In genomic region chr11:59142530-59143507, GRCh38 we compare ENCODE assay signal across 8 cellular contexts. TPM values are rescaled to one million over a fixed set of nuclear protein-coding genes. Genes with fewer than 3 reads are reported as not detected.
DNase-seq lines count a peak whose midpoint lies in the region; ATAC-seq and TF ChIP-seq lines count a peak whose summit lies in the region.

Gene FAM111A (plus strand): TSS chr11:59142856. CDS start chr11:59148873, 6,017 bp downstream.

- H3K4me2 ChIP-seq in mammary epithelial cell (ENCODE audit: insufficient read depth, low read depth, low read length) = peak within 1 kb of the TSS; percentile 84

- H3K36me3 ChIP-seq in WERI-Rb-1 = no peaks in the 10 kb centered on the region
- no peaks in the 10 kb centered on the region for H3K36me3 ChIP-seq in mammary epithelial cell (ENCODE audit: insufficient read depth, low read length)

- TF ChIP-seq CTCF in WERI-Rb-1 (IDR thresholded peaks at IDR 0.05; ENCODE audit: low read depth, low read length) = no peak
- TF ChIP-seq CTCF in mammary epithelial cell (conservative IDR thresholded peaks at IDR 0.05 in 1 of 2, IDR thresholded peaks at IDR 0.05 in 1 of 2; ENCODE audit: extremely low read depth in 1 of 2, insufficient read depth in 1 of 2, low read depth in 1 of 2, low read length in 2 of 2) = peak in 1 of 2 donors; percentile 35

- peaks cover 20% of the 10 kb centered on the region for H3K4me1 ChIP-seq in mammary epithelial cell (ENCODE audit: insufficient read depth, low read length)

- H3K27ac ChIP-seq in WERI-Rb-1 = no peak within 1 kb of the TSS
- peak within 1 kb of the TSS; percentile 91 for H3K27ac ChIP-seq in mammary epithelial cell (ENCODE audit: insufficient read depth, low read depth, low read length)
- H3K27ac ChIP-seq in skin epidermis = peak within 1 kb of the TSS in 20 of 21 experiments; percentile 72 to 97 (median 92)

- H3K79me2 ChIP-seq in mammary epithelial cell (ENCODE audit: insufficient read depth, low read length) = peaks cover 42% of the 10 kb centered on the region

- H3K9me3 ChIP-seq in WERI-Rb-1 (ENCODE audit: severe bottlenecking) (peaks cover 9% of the 10 kb centered on the region), mammary epithelial cell (replicated peaks; ENCODE audit: insufficient read depth, low read length) (no peaks in the 10 kb centered on the region)

- intact Hi-C loops in mammary epithelial cell (cut with micrococcal nuclease) = loop anchor here (1.0 to 2.0 kb wide), 3 partner anchors 15 to 36 kb away; partner anchors contain the start of genes DTX4 and FAM111B

- no peaks in the 10 kb centered on the region for H4K20me1 ChIP-seq in mammary epithelial cell (ENCODE audit: insufficient read depth, low read length)

- DNase-seq in NCI-H82 (lab: John Stamatoyannopoulos, UW) = peak; percentile 34
- no peak for DNase-seq in NCI-H82 treated with DMSO at 0.1 percent for 48 hours (lab: John Stamatoyannopoulos, UW; ENCODE audit: unreplicated experiment)
- DNase-seq in NCI-H2029 (lab: John Stamatoyannopoulos, UW) = peak; percentile 86
- DNase-seq in WERI-Rb-1 = peak; percentile 9
- peak; percentile 97 for DNase-seq in mammary epithelial cell
- DNase-seq in iPS-NIHi11 (ENCODE audit: low spot score) = peak; percentile 80

- H3K27me3 ChIP-seq in WERI-Rb-1 (ENCODE audit: insufficient read depth, low read depth, severe bottlenecking) (peaks cover 86% of the 10 kb centered on the region), mammary epithelial cell (ENCODE audit: insufficient read depth, low read length) (no peaks in the 10 kb centered on the region)

- peak; percentile 59 for ATAC-seq in HG02970 (IDR thresholded peaks at IDR 0.05; ENCODE audit: low FRiP score, unreplicated experiment)

- BruUV-seq in mammary epithelial cell (replicated peaks; lab: Mats Ljungman, UMichigan) = no TSS peak

- H3K9ac ChIP-seq in mammary epithelial cell (ENCODE audit: insufficient read depth, low read length) = peak within 1 kb of the TSS; percentile 72

- dilution Hi-C loops in mammary epithelial cell (cut with HindIII; ENCODE audit: low sequenced_read_pairs) = no loop called here

- CTCF ChIA-PET in mammary epithelial cell (lab: Charles Lee; ENCODE audit: low non-redundant PET) = interaction anchor here (1.6 kb wide), 1 partner anchor 16 kb away, joined by 8 read pairs; no protein-coding TSS in a partner anchor

- H2AFZ ChIP-seq in mammary epithelial cell (ENCODE audit: low read depth, low read length) = peak within 1 kb of the TSS; percentile 93

- H3K4me3 ChIP-seq in WERI-Rb-1 (ENCODE audit: low read depth, low read length) (peak within 1 kb of the TSS; percentile 25), mammary epithelial cell (replicated peaks in 1 of 3; ENCODE audit: insufficient read depth in 1 of 3, low read depth in 2 of 3, low read length in 3 of 3) (peak within 1 kb of the TSS; percentile 77 to 88 (median 78)), skin epidermis (peak within 1 kb of the TSS; percentile 52 to 82 (median 69))

- in situ Hi-C loops in mammary epithelial cell (cut with MboI; ENCODE audit: low sequenced_read_pairs in 2 of 2) = loop anchor here in 1 of 2 donors (25.0 kb wide), 1 partner anchor 506 kb away; no protein-coding TSS in a partner anchor

- WGBS in mammary epithelial cell (ENCODE audit: low coverage, missing lambda C conversion rate) = 3% methylated on average over 32 of the region's 50 CpGs

RNA-seq across cellular contexts. Expression of gene FAM111A, which starts in this region (rescaled TPM):
- total RNA-seq in mammary epithelial cell = 10 to 100 TPM; 17.8 to 35.8 TPM
- 23.5 TPM for polyA plus RNA-seq in mammary epithelial cell
- polyA minus RNA-seq in mammary epithelial cell = 13.2 TPM

Comparison
In these comparisons a context has a peak if more than half of its experiments do, and no peak if none do; other contexts are left out.
1. H3K4me3 ChIP-seq: peak in every context shown above with its lines; median percentile 78 in mammary epithelial cell; 69 in skin epidermis; 25 in WERI-Rb-1.